Comparison of ENCODE assay signal across 1 cellular context in genomic region chr15:92053727-92054316, GRCh38.
TF ChIP-seq lines count a peak whose summit lies in the region.

No MANE protein-coding gene starts in this region.

TF ChIP-seq in K562, 482 proteins besides CTCF, POLR2A, EP300 and RAD21 (continued from another document):
- TF ChIP-seq RBM17 (IDR thresholded peaks at IDR 0.05; ENCODE audit: borderline replicate concordance, low read depth, low read length) = no peak
- no peak for TF ChIP-seq RAD51 (IDR thresholded peaks at IDR 0.05; ENCODE audit: borderline replicate concordance, low read depth)
- no peak for TF ChIP-seq DMBX1 (CRISPR knock-in tag; IDR thresholded peaks at IDR 0.05; ENCODE audit: borderline replicate concordance)
- TF ChIP-seq TCF7L2 (IDR thresholded peaks at IDR 0.05; ENCODE audit: low read depth, low read length) = no peak
- no peak for TF ChIP-seq ETS2 (tag; IDR thresholded peaks at IDR 0.05; ENCODE audit: borderline replicate concordance, poor library complexity, severe bottlenecking)
